ENCODE assay signal across 11 cellular contexts in the genomic region with DNA sequence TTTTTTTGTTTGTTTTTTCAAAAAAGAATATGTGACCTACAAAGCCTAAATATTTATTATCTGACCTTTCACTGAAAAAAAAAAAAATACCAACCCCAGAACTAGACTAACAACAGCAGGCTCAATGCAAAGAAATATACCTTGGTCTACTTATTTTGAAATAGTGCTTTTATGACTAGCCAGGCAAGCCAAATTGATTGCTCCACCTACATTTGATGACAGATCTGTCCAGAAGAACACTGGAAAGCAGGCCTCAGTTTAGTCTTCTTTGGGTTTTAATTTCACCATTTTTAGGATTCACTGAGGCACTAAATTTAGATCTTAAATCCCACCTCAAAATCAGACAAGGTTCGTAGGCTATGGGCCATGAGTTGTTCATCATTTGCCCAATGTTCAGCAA.
DNase-seq lines count a peak whose midpoint lies in the region; ATAC-seq and TF ChIP-seq lines count a peak whose summit lies in the region.
"Had no signal": no experiment of that assay in that cellular context is flagged by ENCODE, and none has a peak within 500 bp of the region (broad histone marks: within the 10 kb centered on the region; RNA-seq: fewer than 3 reads in every experiment).

No MANE protein-coding gene starts in this region.

- H3K27ac Mint-ChIP-seq in progenitor cell of endocrine pancreas = no peak overlapping the region

- H3K4me3 ChIP-seq in HUES48 (ENCODE audit: low read depth, low read length) (no peak overlapping the region), ascending aorta (no peak overlapping the region), spleen (no peak overlapping the region)

- no peak for TF ChIP-seq POLR2A in spleen (IDR thresholded peaks at IDR 0.05)

- peaks cover 12% of the 10 kb centered on the region for H3K4me1 Mint-ChIP-seq in progenitor cell of endocrine pancreas (ENCODE audit: low read depth)

- WGBS in spleen, 5 donors = 78 to 100% (median 89%) methylated on average over 1 of the region's 1 CpG

- H3K36me3 ChIP-seq in HUES48 (ENCODE audit: control insufficient read depth, insufficient read depth, low read length) (peaks cover 61% of the 10 kb centered on the region), ascending aorta (peaks cover 16 to 26% of the 10 kb centered on the region in 2 donors), spleen (peaks cover 0 to 30% (median 0%) of the 10 kb centered on the region in 6 donors)

- H3K27ac ChIP-seq in HUES48 (ENCODE audit: low read depth, low read length) = peak overlapping the region; percentile 94
- H3K27ac ChIP-seq in ascending aorta = peak overlapping the region; percentile 87 to 92
- peak overlapping the region in 5 of 8 donors; percentile 44 to 65 (median 58) for H3K27ac ChIP-seq in spleen

- H3K27me3 Mint-ChIP-seq in progenitor cell of endocrine pancreas = no peaks in the 10 kb centered on the region

- intact Hi-C loops in ascending aorta (cut with DNase I) = loop anchor here (5.0 to 10.0 kb wide), 2 partner anchors 165 to 227 kb away; no protein-coding TSS in a partner anchor
- intact Hi-C loops in spleen (cut with DNase I; ENCODE audit: low total_unique reads) = no loop called here

- DNase-seq in ascending aorta (ENCODE audit: low spot score in 2 of 2) (no peak), iris pigment epithelial cell (ENCODE audit: low read depth) (peak; percentile 37), spleen (no peak), progenitor cell of endocrine pancreas (ENCODE audit: low spot score, unreplicated experiment) (no peak), SHP77 (lab: John Stamatoyannopoulos, UW) (no peak)
- DNase-seq: activated CD4-positive, alpha-beta T cell treated with anti-CD3 and anti-CD28 coated beads for 48 hours; activated naive CD4-positive, alpha-beta T cell treated with anti-CD3 and anti-CD28 coated beads, Interleukin-2, amount 50 U/mL, for 16 hours; NCI-H187 had no signal

- 0 out of 2 replicates have a peak overlapping the region, but pooled peaks have one; percentile 19 for H3K9ac ChIP-seq in HUES48 (ENCODE audit: low read depth, low read length)

- peaks cover 31% of the 10 kb centered on the region for H3K9me3 Mint-ChIP-seq in progenitor cell of endocrine pancreas (ENCODE audit: low read depth)

- H3K9me3 ChIP-seq in HUES48 (ENCODE audit: control insufficient read depth, insufficient read depth, low read length) = peaks cover 5% of the 10 kb centered on the region
- H3K9me3 ChIP-seq in ascending aorta = peaks cover 0 to 6% of the 10 kb centered on the region in 2 donors
- H3K9me3 ChIP-seq in spleen = peaks cover 0 to 40% (median 33%) of the 10 kb centered on the region in 8 donors

- H3K36me3 Mint-ChIP-seq in progenitor cell of endocrine pancreas (ENCODE audit: insufficient read depth) = peaks cover 43% of the 10 kb centered on the region

- peaks cover 44% of the 10 kb centered on the region for H3K4me1 ChIP-seq in HUES48 (ENCODE audit: control insufficient read depth, insufficient read depth, low read length)
- H3K4me1 ChIP-seq in ascending aorta = peaks cover 14 to 36% of the 10 kb centered on the region in 2 donors
- peaks cover 0 to 22% (median 10%) of the 10 kb centered on the region in 6 donors for H3K4me1 ChIP-seq in spleen

- no peak for ATAC-seq in GM19397 (IDR thresholded peaks at IDR 0.05; ENCODE audit: unreplicated experiment)
- ATAC-seq in GM18870 (IDR thresholded peaks at IDR 0.05; ENCODE audit: unreplicated experiment) = no peak

- H3K27me3 ChIP-seq in HUES48 (ENCODE audit: control insufficient read depth, insufficient read depth, low read length) (no peaks in the 10 kb centered on the region), ascending aorta (no peaks in the 10 kb centered on the region), spleen (replicated peaks in 1 of 7) (no peaks in the 10 kb centered on the region)

- TF ChIP-seq CTCF in ascending aorta (IDR thresholded peaks at IDR 0.05) (no peak), spleen (IDR thresholded peaks at IDR 0.05 in 8 of 11, conservative IDR thresholded peaks at IDR 0.05 in 3 of 11) (no peak), progenitor cell of endocrine pancreas (IDR thresholded peaks at IDR 0.05; ENCODE audit: unreplicated experiment) (no peak)

- H3K4me3 Mint-ChIP-seq in progenitor cell of endocrine pancreas (ENCODE audit: low read depth) = no peak overlapping the region
